17 cellular contexts compared by ENCODE assay signal in the genomic region with DNA sequence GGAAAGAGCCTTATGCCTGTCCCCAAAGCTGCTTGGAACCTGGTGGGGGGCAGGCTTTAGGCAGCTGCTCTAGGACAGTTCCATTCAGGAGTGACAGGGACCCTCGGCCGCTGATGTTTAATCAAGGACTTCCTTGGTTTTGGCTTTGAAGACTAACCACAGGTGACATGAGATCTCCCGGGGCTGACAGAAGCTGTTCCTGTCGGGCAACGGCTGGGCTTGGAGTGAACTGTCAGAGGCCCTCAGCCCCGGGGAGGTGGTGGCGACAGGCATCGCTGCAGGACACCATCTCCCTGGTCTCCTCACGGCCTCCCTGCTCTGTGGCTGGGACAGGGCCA.
DNase-seq lines count a peak whose midpoint lies in the region; ATAC-seq, FAIRE-seq and TF ChIP-seq lines count a peak whose summit lies in the region.
"Had no signal": no experiment of that assay in that cellular context is flagged by ENCODE, and none has a peak within 500 bp of the region (broad histone marks: within the 10 kb centered on the region; RNA-seq: fewer than 3 reads in every experiment).

No MANE protein-coding gene starts in this region.

- no peak overlapping the region for H3K4me2 ChIP-seq in K562 (ENCODE audit: insufficient read depth, low read length)

- H3K9me1 ChIP-seq in K562 (ENCODE audit: control insufficient read depth, insufficient read depth, low read length): no peaks in the 10 kb centered on the region

- H3K27ac ChIP-seq in Peyer's patch (no peak overlapping the region), K562 (ENCODE audit: extremely low read depth, low read depth, low read length) (peak overlapping the region; percentile 4; the same call in 1 of the 3 replicates)
- H3K27ac ChIP-seq: psoas muscle, SK-N-MC had no signal

- H3K36me3 ChIP-seq in Peyer's patch: no peaks in the 10 kb centered on the region
- 0 out of 3 replicates have a peak, but pooled peaks cover 6% of the 10 kb centered on the region for H3K36me3 ChIP-seq in K562 (ENCODE audit: control insufficient read depth, insufficient read depth, low read length)

- peaks cover 4% of the 10 kb centered on the region; the same call in 1 of the 2 replicates for H3K9me3 Mint-ChIP-seq in HFFc6

- TF ChIP-seq RAD21 in K562 (CRISPR knock-in tag; conservative IDR thresholded peaks at IDR 0.05 in 1 of 2, IDR thresholded peaks at IDR 0.05 in 1 of 2): no peak

- H3K27me3 Mint-ChIP-seq in HFFc6 (ENCODE audit: insufficient read depth): peaks cover 6% of the 10 kb centered on the region

- no peak overlapping the region for H3K27ac Mint-ChIP-seq in HFFc6
- H3K27ac Mint-ChIP-seq: nephron had no signal

- peak overlapping the region; percentile 62 for H2AFZ ChIP-seq in K562 (ENCODE audit: low read depth, low read length)

- H4K20me1 ChIP-seq in K562 (replicated peaks; ENCODE audit: control insufficient read depth, insufficient read depth, low read length): no peaks in the 10 kb centered on the region

- H3K79me2 ChIP-seq in K562 (ENCODE audit: control insufficient read depth, insufficient read depth, low read length): no peaks in the 10 kb centered on the region

- POLR2A ChIA-PET in K562 (lab: Yijun Ruan, JAX): interaction anchor here (0.5 kb wide), 1 partner anchor 402 kb away, joined by 4 read pairs; no protein-coding TSS in a partner anchor

- in situ Hi-C loops in K562 (cut with MboI): no loop called here

- no peak overlapping the region for H3K4me3 Mint-ChIP-seq in HFFc6
- H3K4me3 Mint-ChIP-seq: nephron had no signal

- H3K4me3 ChIP-seq in Peyer's patch (no peak overlapping the region), K562 (no peak overlapping the region)
- H3K4me3 ChIP-seq: lung, psoas muscle, SK-N-MC had no signal

- no peak for FAIRE-seq in K562 (lab: Jason Lieb, UNC)
- FAIRE-seq: HepG2 had no signal

- TF ChIP-seq EP300 in K562 (IDR thresholded peaks at IDR 0.05; ENCODE audit: low read length): no peak

- ATAC-seq in K562 (no peak; the same call in 2 of the 3 replicates), omental fat pad (ENCODE audit: low FRiP score) (no peak)
- ATAC-seq: HepG2, psoas muscle had no signal

- intact Hi-C loops in K562 (cut with micrococcal nuclease): loop anchor here (5.0 kb wide), 1 partner anchor 83 kb away; a partner anchor contains a TSS
- intact Hi-C loops in posterior vena cava (cut with DNase I): no loop called here

- peaks cover 0 to 5% (median 0%) of the 10 kb centered on the region in 4 donors for H3K4me1 ChIP-seq in Peyer's patch
- H3K4me1 ChIP-seq in K562 (replicated peaks in 1 of 2; ENCODE audit: control insufficient read depth in 2 of 2, insufficient read depth in 2 of 2, low read length in 2 of 2): peaks cover 47 to 54% of the 10 kb centered on the region in 2 experiments
- H3K4me1 ChIP-seq: psoas muscle had no signal

- H3K4me1 Mint-ChIP-seq in HFFc6 (ENCODE audit: low read depth): no peaks in the 10 kb centered on the region
- H3K4me1 Mint-ChIP-seq: nephron had no signal

- no peaks in the 10 kb centered on the region for H3K36me3 Mint-ChIP-seq in HFFc6 (ENCODE audit: low read depth)

- H3K9me3 ChIP-seq in Peyer's patch: no peaks in the 10 kb centered on the region
- H3K9me3 ChIP-seq in K562 (replicated peaks; ENCODE audit: control insufficient read depth, insufficient read depth, low read depth, low read length): no peaks in the 10 kb centered on the region
- H3K9me3 ChIP-seq: psoas muscle had no signal

- peak overlapping the region in 1 of 2 experiments; percentile 75; a peak in 2 of 4 replicates for H3K9ac ChIP-seq in K562 (ENCODE audit: insufficient read depth in 1 of 2, low read depth in 2 of 2, low read length in 2 of 2)

- CTCF ChIA-PET in K562 (lab: Yijun Ruan, JAX; ENCODE audit: low intra/inter-chr PET ratio): no interaction called here

- TF ChIP-seq POLR2A in Peyer's patch (IDR thresholded peaks at IDR 0.05) (no peak), K562 (conservative IDR thresholded peaks at IDR 0.05) (no peak)

- 47% methylated on average over 8 of the region's 9 CpGs for WGBS in K562 (ENCODE audit: insufficient coverage, low coverage, missing lambda C conversion rate)

- BruUV-seq in K562 (replicated peaks; lab: Mats Ljungman, UMichigan): no TSS peak

- no peaks in the 10 kb centered on the region for H3K27me3 ChIP-seq in Peyer's patch
- H3K27me3 ChIP-seq in K562 (ENCODE audit: control insufficient read depth in 2 of 2, insufficient read depth in 2 of 2, low read length in 2 of 2): no peaks in the 10 kb centered on the region

- no peak for TF ChIP-seq CTCF in Peyer's patch (IDR thresholded peaks at IDR 0.05)
- TF ChIP-seq CTCF in K562 (IDR thresholded peaks at IDR 0.05 in 2 of 3, conservative IDR thresholded peaks at IDR 0.05 in 1 of 3; ENCODE audit: insufficient read depth in 2 of 3, low read depth in 1 of 3, low read length in 3 of 3): no peak
- TF ChIP-seq CTCF in HFFc6 (IDR thresholded peaks at IDR 0.05): no peak
- no peak for TF ChIP-seq CTCF in omental fat pad (IDR thresholded peaks at IDR 0.05)

- DNase-seq in activated CD8-positive, alpha-beta memory T cell treated with anti-CD3 and anti-CD28 coated beads for 24 hours: peak; percentile 69
- no peak for DNase-seq in activated CD8-positive, alpha-beta memory T cell treated with anti-CD3 and anti-CD28 coated beads, Interleukin-2, amount 50 U/mL, for 4 hours
- DNase-seq in Peyer's patch (peak in 2 of 3 donors; percentile 14 to 32), K562 (ENCODE audit: extremely low read depth in 1 of 4, low spot score in 3 of 4) (no peak), posterior vena cava (ENCODE audit: low spot score) (peak; percentile 73), HFFc6 (no peak), occipital lobe (lab: John Stamatoyannopoulos, UW) (no peak), omental fat pad (ENCODE audit: low spot score) (no peak)
- DNase-seq: ACHN, dermis blood vessel endothelial cell, NCI-H2081 treated with DMSO at 0.1 percent for 48 hours, NCI-H524 treated with DMSO at 0.1 percent for 48 hours, psoas muscle had no signal

TF ChIP-seq in K562, 482 proteins besides CTCF, POLR2A, EP300 and RAD21:
- TF ChIP-seq, protein P1, sequence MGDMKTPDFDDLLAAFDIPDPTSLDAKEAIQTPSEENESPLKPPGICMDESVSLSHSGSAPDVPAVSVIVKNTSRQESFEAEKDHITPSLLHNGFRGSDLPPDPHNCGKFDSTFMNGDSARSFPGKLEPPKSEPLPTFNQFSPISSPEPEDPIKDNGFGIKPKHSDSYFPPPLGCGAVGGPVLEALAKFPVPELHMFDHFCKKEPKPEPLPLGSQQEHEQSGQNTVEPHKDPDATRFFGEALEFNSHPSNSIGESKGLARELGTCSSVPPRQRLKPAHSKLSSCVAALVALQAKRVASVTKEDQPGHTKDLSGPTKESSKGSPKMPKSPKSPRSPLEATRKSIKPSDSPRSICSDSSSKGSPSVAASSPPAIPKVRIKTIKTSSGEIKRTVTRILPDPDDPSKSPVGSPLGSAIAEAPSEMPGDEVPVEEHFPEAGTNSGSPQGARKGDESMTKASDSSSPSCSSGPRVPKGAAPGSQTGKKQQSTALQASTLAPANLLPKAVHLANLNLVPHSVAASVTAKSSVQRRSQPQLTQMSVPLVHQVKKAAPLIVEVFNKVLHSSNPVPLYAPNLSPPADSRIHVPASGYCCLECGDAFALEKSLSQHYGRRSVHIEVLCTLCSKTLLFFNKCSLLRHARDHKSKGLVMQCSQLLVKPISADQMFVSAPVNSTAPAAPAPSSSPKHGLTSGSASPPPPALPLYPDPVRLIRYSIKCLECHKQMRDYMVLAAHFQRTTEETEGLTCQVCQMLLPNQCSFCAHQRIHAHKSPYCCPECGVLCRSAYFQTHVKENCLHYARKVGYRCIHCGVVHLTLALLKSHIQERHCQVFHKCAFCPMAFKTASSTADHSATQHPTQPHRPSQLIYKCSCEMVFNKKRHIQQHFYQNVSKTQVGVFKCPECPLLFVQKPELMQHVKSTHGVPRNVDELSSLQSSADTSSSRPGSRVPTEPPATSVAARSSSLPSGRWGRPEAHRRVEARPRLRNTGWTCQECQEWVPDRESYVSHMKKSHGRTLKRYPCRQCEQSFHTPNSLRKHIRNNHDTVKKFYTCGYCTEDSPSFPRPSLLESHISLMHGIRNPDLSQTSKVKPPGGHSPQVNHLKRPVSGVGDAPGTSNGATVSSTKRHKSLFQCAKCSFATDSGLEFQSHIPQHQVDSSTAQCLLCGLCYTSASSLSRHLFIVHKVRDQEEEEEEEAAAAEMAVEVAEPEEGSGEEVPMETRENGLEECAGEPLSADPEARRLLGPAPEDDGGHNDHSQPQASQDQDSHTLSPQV (IDR thresholded peaks at IDR 0.05): 0 out of 2 replicates have a peak, but pooled peaks have one; percentile 17
- TF ChIP-seq ZNF785 (CRISPR knock-in tag; IDR thresholded peaks at IDR 0.05): no peak
- TF ChIP-seq, protein P2, sequence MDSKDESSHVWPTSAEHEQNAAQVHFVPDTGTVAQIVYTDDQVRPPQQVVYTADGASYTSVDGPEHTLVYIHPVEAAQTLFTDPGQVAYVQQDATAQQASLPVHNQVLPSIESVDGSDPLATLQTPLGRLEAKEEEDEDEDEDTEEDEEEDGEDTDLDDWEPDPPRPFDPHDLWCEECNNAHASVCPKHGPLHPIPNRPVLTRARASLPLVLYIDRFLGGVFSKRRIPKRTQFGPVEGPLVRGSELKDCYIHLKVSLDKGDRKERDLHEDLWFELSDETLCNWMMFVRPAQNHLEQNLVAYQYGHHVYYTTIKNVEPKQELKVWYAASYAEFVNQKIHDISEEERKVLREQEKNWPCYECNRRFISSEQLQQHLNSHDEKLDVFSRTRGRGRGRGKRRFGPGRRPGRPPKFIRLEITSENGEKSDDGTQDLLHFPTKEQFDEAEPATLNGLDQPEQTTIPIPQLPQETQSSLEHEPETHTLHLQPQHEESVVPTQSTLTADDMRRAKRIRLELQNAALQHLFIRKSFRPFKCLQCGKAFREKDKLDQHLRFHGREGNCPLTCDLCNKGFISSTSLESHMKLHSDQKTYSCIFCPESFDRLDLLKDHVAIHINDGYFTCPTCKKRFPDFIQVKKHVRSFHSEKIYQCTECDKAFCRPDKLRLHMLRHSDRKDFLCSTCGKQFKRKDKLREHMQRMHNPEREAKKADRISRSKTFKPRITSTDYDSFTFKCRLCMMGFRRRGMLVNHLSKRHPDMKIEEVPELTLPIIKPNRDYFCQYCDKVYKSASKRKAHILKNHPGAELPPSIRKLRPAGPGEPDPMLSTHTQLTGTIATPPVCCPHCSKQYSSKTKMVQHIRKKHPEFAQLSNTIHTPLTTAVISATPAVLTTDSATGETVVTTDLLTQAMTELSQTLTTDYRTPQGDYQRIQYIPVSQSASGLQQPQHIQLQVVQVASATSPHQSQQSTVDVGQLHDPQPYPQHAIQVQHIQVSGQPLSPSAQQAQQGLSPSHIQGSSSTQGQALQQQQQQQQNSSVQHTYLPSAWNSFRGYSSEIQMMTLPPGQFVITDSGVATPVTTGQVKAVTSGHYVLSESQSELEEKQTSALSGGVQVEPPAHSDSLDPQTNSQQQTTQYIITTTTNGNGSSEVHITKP (IDR thresholded peaks at IDR 0.05; ENCODE audit: partially characterized antibody): peak; percentile 10
- no peak for TF ChIP-seq NR4A1 (CRISPR knock-in tag; IDR thresholded peaks at IDR 0.05)
- TF ChIP-seq NR4A1 (tag; IDR thresholded peaks at IDR 0.05): 0 out of 2 replicates have a peak, but pooled peaks have one; percentile 26

Comparison
In these comparisons a context has a peak if more than half of its experiments do, and no peak if none do; other contexts are left out.
1. DNase-seq: peak in activated CD8-positive, alpha-beta memory T cell treated with anti-CD3 and anti-CD28 coated beads for 24 hours (single experiment), Peyer's patch (2 of 3) and posterior vena cava (single experiment); none in activated CD8-positive, alpha-beta memory T cell treated with anti-CD3 and anti-CD28 coated beads, Interleukin-2, amount 50 U/mL, for 4 hours (single experiment), K562 (0 of 4), HFFc6 (single experiment), occipital lobe (single experiment) and omental fat pad (single experiment).